ENCODE assay signal across 25 cellular contexts in genomic region chr15:41605566-41605965, GRCh38.
"Had no signal": no experiment of that assay in that cellular context is flagged by ENCODE, and none has a peak within 500 bp of the region (broad histone marks: within the 10 kb centered on the region; RNA-seq: fewer than 3 reads in every experiment).

No MANE protein-coding gene starts in this region.

- H3K27ac Mint-ChIP-seq: activated CD4-positive, alpha-beta memory T cell treated with anti-CD3 and anti-CD28 coated beads, Interleukin-2, amount 10 ng/mL, durations not matched to agents 7 days and 5 days; activated CD4-positive, alpha-beta T cell treated with anti-CD3 and anti-CD28 coated beads for 36 hours; activated naive CD4-positive, alpha-beta T cell treated with anti-CD3 and anti-CD28 coated beads for 36 hours; activated naive CD8-positive, alpha-beta T cell; activated T-helper 17 cell treated with anti-CD3 and anti-CD28 coated beads, Interleukin-2, amount 50 U/mL, for 72 hours; T-cell had no signal

- H3K9me3 Mint-ChIP-seq: activated CD4-positive, alpha-beta memory T cell treated with anti-CD3 and anti-CD28 coated beads, Interleukin-2, amount 10 ng/mL, durations not matched to agents 7 days and 5 days; activated naive CD4-positive, alpha-beta T cell treated with anti-CD3 and anti-CD28 coated beads for 36 hours; activated T-helper 17 cell treated with anti-CD3 and anti-CD28 coated beads, Interleukin-2, amount 50 U/mL, for 72 hours; brain; T-cell had no signal

- H3K4me3 ChIP-seq: cardiac muscle cell, MG63 had no signal

- H3K4me3 Mint-ChIP-seq: activated CD4-positive, alpha-beta memory T cell treated with anti-CD3 and anti-CD28 coated beads, Interleukin-2, amount 10 ng/mL, durations not matched to agents 7 days and 5 days; activated CD4-positive, alpha-beta T cell treated with anti-CD3 and anti-CD28 coated beads for 36 hours; activated naive CD4-positive, alpha-beta T cell treated with anti-CD3 and anti-CD28 coated beads for 36 hours; activated naive CD8-positive, alpha-beta T cell; activated T-helper 17 cell treated with anti-CD3 and anti-CD28 coated beads, Interleukin-2, amount 50 U/mL, for 72 hours; brain; T-cell had no signal

- H3K27me3 ChIP-seq: cardiac muscle cell, MG63 had no signal

- ATAC-seq: activated CD4-positive, alpha-beta T cell treated with anti-CD3 and anti-CD28 coated beads for 36 hours; activated T-helper 17 cell treated with anti-CD3 and anti-CD28 coated beads, Interleukin-2, amount 50 U/mL, for 72 hours; T-cell had no signal

- DNase-seq: activated CD4-positive, alpha-beta memory T cell treated with anti-CD3 and anti-CD28 coated beads, Interleukin-2, amount 10 ng/mL, durations not matched to agents 7 days and 5 days; activated CD4-positive, alpha-beta T cell treated with anti-CD3 and anti-CD28 coated beads for 36 hours; activated CD4-positive, alpha-beta T cell treated with anti-CD3 and anti-CD28 coated beads, Interleukin-2, amount 50 U/mL, for 1 hour; activated gamma-delta T cell; activated naive CD4-positive, alpha-beta T cell treated with anti-CD3 and anti-CD28 coated beads for 36 hours; activated T-cell treated with anti-CD3 and anti-CD28 coated beads for 4 hours; activated T-cell treated with anti-CD3 and anti-CD28 coated beads, Interleukin-2, amount 50 U/mL, for 48 hours; amygdala; MG63; MV-4-11; NCI-H1092 treated with DMSO at 0.1 percent for 48 hours; NCI-H1417 treated with DMSO at 0.1 percent for 48 hours; NCI-H1694; NCI-H2029; NCI-H345; NCI-H510A; NCI-H526 treated with DMSO at 0.1 percent for 48 hours; NCI-H82; SIG-M5; T-cell had no signal

- H3K36me3 ChIP-seq: cardiac muscle cell, MG63 had no signal

- H3K27ac ChIP-seq: cardiac muscle cell, VCaP had no signal

- H3K36me3 Mint-ChIP-seq: activated naive CD8-positive, alpha-beta T cell; brain; T-cell had no signal

- H3K9me3 ChIP-seq: MG63 had no signal
